25 cellular contexts compared by ENCODE assay signal in the genomic region with DNA sequence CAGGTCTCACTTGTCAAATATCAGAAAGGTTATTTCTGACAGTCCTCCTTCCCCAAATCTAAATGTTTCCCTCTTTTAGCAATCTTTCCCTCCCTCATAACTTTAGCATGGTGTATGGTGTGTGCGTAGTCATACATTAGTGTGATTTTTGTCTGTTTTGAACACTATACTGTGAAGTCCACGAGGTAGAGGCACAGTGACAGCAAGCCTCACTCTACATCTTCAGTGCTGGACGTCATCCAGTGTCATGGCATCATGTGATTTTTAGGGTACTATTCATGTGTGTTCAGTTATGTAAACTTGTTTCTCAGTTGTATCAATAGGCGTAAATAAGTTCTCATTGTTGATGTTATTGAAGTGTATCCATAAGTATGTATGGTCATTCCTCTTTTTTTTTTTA. TPM values are rescaled to one million over a fixed set of nuclear protein-coding genes. Genes with fewer than 3 reads are reported as not detected.
DNase-seq lines count a peak whose midpoint lies in the region; ATAC-seq, FAIRE-seq and TF ChIP-seq lines count a peak whose summit lies in the region.
"Had no signal": no experiment of that assay in that cellular context is flagged by ENCODE, and none has a peak within 500 bp of the region (broad histone marks: within the 10 kb centered on the region; RNA-seq: fewer than 3 reads in every experiment).

No MANE protein-coding gene starts in this region.

- peaks cover 81% of the 10 kb centered on the region for H3K4me1 Mint-ChIP-seq in CD4-positive, alpha-beta T cell (ENCODE audit: low read depth)
- H3K4me1 Mint-ChIP-seq in naive thymus-derived CD8-positive, alpha-beta T cell = peaks cover 33 to 84% (median 81%) of the 10 kb centered on the region in 4 donors

- DNase-seq in CD4-positive, alpha-beta T cell = no peak
- DNase-seq in GM12891 (ENCODE audit: insufficient read length, low spot score) (no peak), K562 (ENCODE audit: extremely low read depth in 1 of 4, low spot score in 3 of 4) (peak in 1 of 4 experiments; percentile 34), osteoblast (ENCODE audit: insufficient read length, low spot score, missing footprints) (no peak), hypothalamus (lab: John Stamatoyannopoulos, UW) (no peak), NCI-H2107 (lab: John Stamatoyannopoulos, UW) (no peak), NCI-H1436 (lab: John Stamatoyannopoulos, UW) (no peak)
- no peak for DNase-seq in naive thymus-derived CD8-positive, alpha-beta T cell
- DNase-seq: activated gamma-delta T cell treated with Interleukin-2 at 50 U/mL for 16 hours; activated T-cell treated with anti-CD3 and anti-CD28 coated beads, Interleukin-2, amount 50 U/mL, for 24 hours; adrenal gland; body of pancreas; DMS 273 treated with DMSO at 0.1 percent for 48 hours; NCI-H1105; NCI-H2029 treated with DMSO at 0.1 percent for 48 hours; NCI-H345; NCI-H748 treated with DMSO at 0.1 percent for 48 hours; stimulated activated naive CD4-positive, alpha-beta T cell treated with Interleukin-2 at 50 U/mL for 16 hours had no signal

- H3K27me3 ChIP-seq in CD4-positive, alpha-beta T cell (ENCODE audit: control insufficient read depth, insufficient read depth, low read length) = no peaks in the 10 kb centered on the region
- H3K27me3 ChIP-seq in K562 (ENCODE audit: control insufficient read depth in 2 of 2, insufficient read depth in 2 of 2, low read length in 2 of 2) (no peaks in the 10 kb centered on the region), osteoblast (ENCODE audit: insufficient read depth, low read length) (no peaks in the 10 kb centered on the region)
- H3K27me3 ChIP-seq: adrenal gland, body of pancreas, SJSA1 had no signal

- H2AFZ ChIP-seq in K562 (ENCODE audit: low read depth, low read length) = no peak overlapping the region
- H2AFZ ChIP-seq in osteoblast (ENCODE audit: low read length) = no peak overlapping the region

- peak overlapping the region; percentile 2 for H3K27ac Mint-ChIP-seq in CD4-positive, alpha-beta T cell
- H3K27ac Mint-ChIP-seq in naive thymus-derived CD8-positive, alpha-beta T cell = peak overlapping the region in 5 of 10 donors; percentile 1 to 46 (median 19)

- peak in 1 of 2 experiments; percentile 23; a peak in 1 of 4 replicates for TF ChIP-seq RAD21 in K562 (CRISPR knock-in tag; conservative IDR thresholded peaks at IDR 0.05 in 1 of 2, IDR thresholded peaks at IDR 0.05 in 1 of 2)

- H3K36me3 ChIP-seq in K562 (ENCODE audit: control insufficient read depth, insufficient read depth, low read length) (peaks cover 2% of the 10 kb centered on the region; the same call in 1 of the 3 replicates), osteoblast (ENCODE audit: insufficient read depth, low read length) (no peaks in the 10 kb centered on the region)
- H3K36me3 ChIP-seq: adrenal gland, prostate gland, SJSA1, thoracic aorta had no signal

- no peak for TF ChIP-seq EP300 in K562 (IDR thresholded peaks at IDR 0.05; ENCODE audit: low read length)

- H3K9ac ChIP-seq in K562 (ENCODE audit: insufficient read depth in 1 of 2, low read depth in 2 of 2, low read length in 2 of 2) = no peak overlapping the region

- no peak overlapping the region for H3K4me2 ChIP-seq in K562 (ENCODE audit: insufficient read depth, low read length)
- no peak overlapping the region for H3K4me2 ChIP-seq in osteoblast (ENCODE audit: insufficient read depth, low read length)

- H3K79me2 ChIP-seq in K562 (ENCODE audit: control insufficient read depth, insufficient read depth, low read length) (peaks cover 100% of the 10 kb centered on the region), osteoblast (ENCODE audit: insufficient read depth, low read length) (peaks cover 98% of the 10 kb centered on the region)

- 56% methylated on average over 4 of the region's 4 CpGs for WGBS in K562 (ENCODE audit: insufficient coverage, low coverage, missing lambda C conversion rate)

- peak; percentile 65 for ATAC-seq in CD4-positive, alpha-beta T cell (ENCODE audit: poor library complexity)
- peak; percentile 69 for ATAC-seq in K562
- peak; percentile 29 to 74 for ATAC-seq in naive thymus-derived CD8-positive, alpha-beta T cell
- ATAC-seq: body of pancreas had no signal

- TF ChIP-seq POLR2A in GM12891 (IDR thresholded peaks at IDR 0.05; ENCODE audit: low read depth, low read length) (no peak), K562 (conservative IDR thresholded peaks at IDR 0.05) (no peak)

- peaks cover 6% of the 10 kb centered on the region for H3K9me3 Mint-ChIP-seq in CD4-positive, alpha-beta T cell
- peaks cover 2 to 16% (median 11%) of the 10 kb centered on the region in 9 donors for H3K9me3 Mint-ChIP-seq in naive thymus-derived CD8-positive, alpha-beta T cell

- no peak for TF ChIP-seq CTCF in CD4-positive, alpha-beta T cell (IDR thresholded peaks at IDR 0.05)
- no peak for TF ChIP-seq CTCF in K562 (IDR thresholded peaks at IDR 0.05 in 2 of 3, conservative IDR thresholded peaks at IDR 0.05 in 1 of 3; ENCODE audit: insufficient read depth in 2 of 3, low read depth in 1 of 3, low read length in 3 of 3)
- TF ChIP-seq CTCF in osteoblast (IDR thresholded peaks at IDR 0.05; ENCODE audit: extremely low read depth, low read depth, low read length) = no peak

- H3K9me3 ChIP-seq in CD4-positive, alpha-beta T cell (ENCODE audit: control insufficient read depth, low read length) = peaks cover 10% of the 10 kb centered on the region
- no peaks in the 10 kb centered on the region; the same call in 1 of the 2 replicates for H3K9me3 ChIP-seq in K562 (replicated peaks; ENCODE audit: control insufficient read depth, insufficient read depth, low read depth, low read length)
- no peaks in the 10 kb centered on the region for H3K9me3 ChIP-seq in osteoblast (ENCODE audit: low read depth, low read length)
- H3K9me3 ChIP-seq: adrenal gland, body of pancreas, prostate gland, thoracic aorta had no signal

- BruUV-seq in K562 (replicated peaks; lab: Mats Ljungman, UMichigan) = no TSS peak

- H3K4me3 ChIP-seq in K562 (no peak overlapping the region), osteoblast (ENCODE audit: insufficient read depth, low read length) (no peak overlapping the region)
- H3K4me3 ChIP-seq: adrenal gland, body of pancreas, prostate gland, SJSA1, thoracic aorta had no signal

- POLR2A ChIA-PET in CD4-positive, alpha-beta T cell (lab: Charles Lee) = interaction anchor here (0.8 kb wide), 1 partner anchor 31 kb away, joined by 3 read pairs; no protein-coding TSS in a partner anchor
- POLR2A ChIA-PET in K562 (lab: Yijun Ruan, JAX) = interaction anchor here (0.7 to 5.0 kb wide), 5 partner anchors 8 to 1687 kb away, joined by 3 to 40 read pairs (median 4); no protein-coding TSS in a partner anchor
- POLR2A ChIA-PET in naive thymus-derived CD8-positive, alpha-beta T cell (lab: Charles Lee) = no interaction called here

- H3K9me1 ChIP-seq in K562 (ENCODE audit: control insufficient read depth, insufficient read depth, low read length) = no peaks in the 10 kb centered on the region

- peaks cover 31% of the 10 kb centered on the region for H3K36me3 Mint-ChIP-seq in CD4-positive, alpha-beta T cell (ENCODE audit: low read depth)
- H3K36me3 Mint-ChIP-seq in naive thymus-derived CD8-positive, alpha-beta T cell = peaks cover 9 to 30% (median 11%) of the 10 kb centered on the region in 3 donors

- H3K27me3 Mint-ChIP-seq in CD4-positive, alpha-beta T cell = no peaks in the 10 kb centered on the region
- H3K27me3 Mint-ChIP-seq in naive thymus-derived CD8-positive, alpha-beta T cell = no peaks in the 10 kb centered on the region
- H3K27me3 Mint-ChIP-seq: activated T-cell treated with anti-CD3 and anti-CD28 coated beads, Interleukin-2, amount 50 U/mL, for 24 hours; IgD-negative memory B cell; T-cell had no signal

- peaks cover 39% of the 10 kb centered on the region for H4K20me1 ChIP-seq in K562 (replicated peaks; ENCODE audit: control insufficient read depth, insufficient read depth, low read length)
- H4K20me1 ChIP-seq in osteoblast (ENCODE audit: insufficient read depth, low read length) = peaks cover 52% of the 10 kb centered on the region

- CTCF ChIA-PET in CD4-positive, alpha-beta T cell (lab: Charles Lee) = no interaction called here
- CTCF ChIA-PET in K562 (lab: Yijun Ruan, JAX; ENCODE audit: low intra/inter-chr PET ratio) = no interaction called here

- peaks cover 3 to 15% of the 10 kb centered on the region in 2 experiments for H3K4me1 ChIP-seq in K562 (replicated peaks in 1 of 2; ENCODE audit: control insufficient read depth in 2 of 2, insufficient read depth in 2 of 2, low read length in 2 of 2)
- peaks cover 22% of the 10 kb centered on the region for H3K4me1 ChIP-seq in osteoblast (ENCODE audit: insufficient read depth, low read length)

- H3K4me3 Mint-ChIP-seq in CD4-positive, alpha-beta T cell = peak overlapping the region; percentile 30
- peak overlapping the region in 8 of 10 donors; percentile 3 to 59 (median 40) for H3K4me3 Mint-ChIP-seq in naive thymus-derived CD8-positive, alpha-beta T cell
- H3K4me3 Mint-ChIP-seq: activated T-cell treated with anti-CD3 and anti-CD28 coated beads, Interleukin-2, amount 50 U/mL, for 24 hours had no signal

- no peak overlapping the region for H3K27ac ChIP-seq in CD4-positive, alpha-beta T cell (ENCODE audit: low read depth, low read length)
- H3K27ac ChIP-seq in K562 (ENCODE audit: extremely low read depth, low read depth, low read length) = no peak overlapping the region
- H3K27ac ChIP-seq in osteoblast (ENCODE audit: low read depth, low read length) = no peak overlapping the region
- H3K27ac ChIP-seq: adrenal gland, body of pancreas, C4-2B, prostate gland, SJSA1, thoracic aorta had no signal

- in situ Hi-C loops in K562 (cut with MboI) = no loop called here

- intact Hi-C loops in CD4-positive, alpha-beta T cell (cut with DNase I, micrococcal nuclease) = no loop called here
- intact Hi-C loops in K562 (cut with micrococcal nuclease) = loop anchor here (5.0 kb wide), 1 partner anchor 42 kb away; no protein-coding TSS in a partner anchor

- FAIRE-seq in GM12891 (lab: Jason Lieb, UNC) = peak; percentile 45
- FAIRE-seq in K562 (lab: Jason Lieb, UNC) = peak; percentile 46
- FAIRE-seq: keratinocyte had no signal

RNA-seq across cellular contexts. Expression of gene DYRK1A, which starts 39.1 kb away (rescaled TPM):
- 100 to 1,000 TPM; 135 to 145 TPM for total RNA-seq in CD4-positive, alpha-beta T cell
- polyA plus RNA-seq in GM12891 (2012; ENCODE audit: low read depth, missing spikeins) = 16.2 TPM
- 104 and 251 TPM in 2 replicates for total RNA-seq in K562 (2011; cell fraction: chromatin; rRNA removed; ENCODE audit: low replicate concordance)
- total RNA-seq in K562 (2011; cell fraction: nucleolus; rRNA removed) = 52.7 and 60.7 TPM in 2 replicates
- 126 and 183 TPM in 2 replicates for total RNA-seq in K562 (2011; cell fraction: nucleoplasm; rRNA removed)
- total RNA-seq in K562 (2014; rRNA removed) (40.2 and 42.3 TPM in 2 replicates), K562 (2014; rRNA removed; fragmentation: Illumina TruSeq; extraction: Trizol) (58.9 and 66.8 TPM in 2 replicates), K562 (2015; rRNA removed; fragmentation: Illumina TruSeq; extraction: Trizol) (55.3 and 57.7 TPM in 2 replicates), K562 (2021) (55.8 and 64.8 TPM in 2 replicates), osteoblast (93.1 and 99.2 TPM in 2 replicates)
- polyA plus RNA-seq in K562 (2011; rRNA removed) (59.9 and 65.9 TPM in 2 replicates), K562 (2014; fragmentation: Illumina TruSeq; extraction: Trizol) (35.5 and 36.5 TPM in 2 replicates), K562 (2014; fragmentation: Nextera tagmentation; extraction: Ambion mirVana) (10 to 100 TPM in 1 of 2 experiments, 1 to 10 TPM in 1; 3.7 to 13.2 TPM), K562 (2014; rRNA removed) (29.1 and 32.7 TPM in 2 replicates)
- polyA plus RNA-seq in K562 (2011; cell fraction: cytosol; rRNA removed) = 49.8 and 58.2 TPM in 2 replicates
- 116 and 121 TPM in 2 replicates for polyA plus RNA-seq in K562 (2011; cell fraction: nucleus; rRNA removed)
- polyA plus RNA-seq in K562 (2012) = 20.9 and 26.2 TPM in 2 replicates
- 174 and 176 TPM in 2 replicates for polyA minus RNA-seq in K562 (2011; rRNA and poly(A)+ RNA removed)
- polyA minus RNA-seq in K562 (2011; cell fraction: cytosol; rRNA and poly(A)+ RNA removed) = 62.1 and 76.3 TPM in 2 replicates
- polyA minus RNA-seq in K562 (2011; cell fraction: nucleus; rRNA and poly(A)+ RNA removed) = 102 and 169 TPM in 2 replicates
- total RNA-seq in naive thymus-derived CD8-positive, alpha-beta T cell = 100 to 1,000 TPM; 140 to 146 TPM
- polyA plus RNA-seq in naive thymus-derived CD8-positive, alpha-beta T cell = 1 to 10 TPM; 1.8 to 5.4 (median 2.2) TPM
